In genomic region chr19:56111601-56112312, GRCh38 we compare ENCODE assay signal across 8 cellular contexts. TPM values are rescaled to one million over a fixed set of nuclear protein-coding genes. Genes with fewer than 3 reads are reported as not detected.
A peak's percentile ranks its signal among the peaks of the same experiment; 100 is the strongest.
DNase-seq lines count a peak whose midpoint lies in the region; ATAC-seq and TF ChIP-seq lines count a peak whose summit lies in the region.

No MANE protein-coding gene starts in this region.

- H3K36me3 Mint-ChIP-seq in naive thymus-derived CD8-positive, alpha-beta T cell = peaks cover 0 to 2% (median 0%) of the 10 kb centered on the region in 3 donors

- peak overlapping the region; percentile 38 to 79 (median 50) for H3K27ac ChIP-seq in thyroid gland
- H3K27ac ChIP-seq in tibial artery = no peak overlapping the region

- intact Hi-C loops in thyroid gland (cut with DNase I) (no loop called here), tibial artery (cut with DNase I; ENCODE audit: low total_unique reads) (no loop called here)

- ATAC-seq in GM18498 (IDR thresholded peaks at IDR 0.05; ENCODE audit: unreplicated experiment) = peak; percentile 84
- peak; percentile 76 to 95 for ATAC-seq in naive thymus-derived CD8-positive, alpha-beta T cell

- DNase-seq in H7 (peak; percentile 71), NOMO-1 treated with dmso at 0.1 percent for 144 hours (lab: John Stamatoyannopoulos, UW; ENCODE audit: unreplicated experiment) (peak; percentile 25), cerebellum (ENCODE audit: low spot score) (peak; percentile 50), thyroid gland (peak in 1 of 2 donors; percentile 22), tibial artery (no peak)
- peak in 8 of 10 donors; percentile 28 to 63 (median 44) for DNase-seq in naive thymus-derived CD8-positive, alpha-beta T cell
- no peak for DNase-seq in activated effector memory CD4-positive, alpha-beta T cell treated with Interleukin-2 at 50 U/mL for 16 hours

- no peaks in the 10 kb centered on the region for H3K36me3 ChIP-seq in H7 (replicated peaks; ENCODE audit: control insufficient read depth, insufficient read depth, low read length)
- H3K36me3 ChIP-seq in thyroid gland = no peaks in the 10 kb centered on the region
- peaks cover 0 to 5% (median 0%) of the 10 kb centered on the region in 3 donors for H3K36me3 ChIP-seq in tibial artery

- H3K4me1 Mint-ChIP-seq in naive thymus-derived CD8-positive, alpha-beta T cell = peaks cover 26 to 80% (median 65%) of the 10 kb centered on the region in 4 donors

- no peak for TF ChIP-seq CTCF in thyroid gland (IDR thresholded peaks at IDR 0.05)
- TF ChIP-seq CTCF in tibial artery (IDR thresholded peaks at IDR 0.05) = no peak

- H3K9me3 ChIP-seq in thyroid gland = no peaks in the 10 kb centered on the region
- H3K9me3 ChIP-seq in tibial artery = no peaks in the 10 kb centered on the region

- no peak for TF ChIP-seq POLR2A in thyroid gland (IDR thresholded peaks at IDR 0.05)

- H3K4me1 ChIP-seq in thyroid gland (peaks cover 50 to 83% of the 10 kb centered on the region in 2 donors), tibial artery (peaks cover 0 to 85% (median 64%) of the 10 kb centered on the region in 4 donors)

- H3K4me3 ChIP-seq in H7 (ENCODE audit: insufficient read depth, low read depth, low read length) (no peak overlapping the region), thyroid gland (replicated peaks in 1 of 3) (no peak overlapping the region), tibial artery (no peak overlapping the region)

- H3K27ac Mint-ChIP-seq in naive thymus-derived CD8-positive, alpha-beta T cell = peak overlapping the region in 9 of 10 donors; percentile 36 to 88 (median 72)

- no peaks in the 10 kb centered on the region for H3K27me3 ChIP-seq in H7 (ENCODE audit: control insufficient read depth, insufficient read depth, low read length)
- H3K27me3 ChIP-seq in thyroid gland = no peaks in the 10 kb centered on the region
- no peaks in the 10 kb centered on the region for H3K27me3 ChIP-seq in tibial artery

- no peaks in the 10 kb centered on the region for H3K27me3 Mint-ChIP-seq in naive thymus-derived CD8-positive, alpha-beta T cell

- WGBS in thyroid gland, 2 donors = 49 to 52% methylated on average over 21 to 23 of the region's 24 CpGs

- no peaks in the 10 kb centered on the region for H3K9me3 Mint-ChIP-seq in naive thymus-derived CD8-positive, alpha-beta T cell

- POLR2A ChIA-PET in naive thymus-derived CD8-positive, alpha-beta T cell (lab: Charles Lee) = interaction anchor here (2.2 kb wide), 1 partner anchor 9 kb away, joined by 10 read pairs; the partner anchor contains the start of gene ZNF787

- H3K4me3 Mint-ChIP-seq in naive thymus-derived CD8-positive, alpha-beta T cell = peak overlapping the region in 8 of 10 donors; percentile 15 to 66 (median 44)

RNA-seq across cellular contexts. Expression of gene ZNF787, which starts 9.3 kb away (rescaled TPM):
- total RNA-seq in H7 (2014; rRNA removed; shearing (Covaris generic)) = 84.2 and 95.4 TPM in 2 replicates
- total RNA-seq in cerebellum = 13.6 TPM
- total RNA-seq in naive thymus-derived CD8-positive, alpha-beta T cell = 10 to 100 TPM; 29.3 to 29.4 TPM
- 1 to 10 TPM in 2 of 3 donors, under 1 TPM in 1; 0.49 to 1.9 (median 1.2) TPM for polyA plus RNA-seq in naive thymus-derived CD8-positive, alpha-beta T cell
- total RNA-seq in thyroid gland = 10 to 100 TPM in 3 of 4 donors, 1 to 10 TPM in 1; 7.8 to 21.3 (median 14.2) TPM

RNA-seq across cellular contexts. Expression of gene ZNF444, which starts 29.3 kb away (rescaled TPM):
- 60.9 and 63.4 TPM in 2 replicates for total RNA-seq in H7 (2014; rRNA removed; shearing (Covaris generic))
- total RNA-seq in cerebellum = 10.0 TPM
- 10 to 100 TPM; 42.2 to 49.4 TPM for total RNA-seq in naive thymus-derived CD8-positive, alpha-beta T cell
- 10 to 100 TPM; 12.9 to 26.9 (median 19.2) TPM for polyA plus RNA-seq in naive thymus-derived CD8-positive, alpha-beta T cell
- 10 to 100 TPM; 35.1 to 53.0 (median 45.5) TPM for total RNA-seq in thyroid gland

Comparison
In these comparisons a context has a peak if more than half of its experiments do, and no peak if none do; other contexts are left out.
1. DNase-seq: peak in H7 (single experiment), NOMO-1 treated with dmso at 0.1 percent for 144 hours (single experiment), cerebellum (single experiment) and naive thymus-derived CD8-positive, alpha-beta T cell (8 of 10); none in activated effector memory CD4-positive, alpha-beta T cell treated with Interleukin-2 at 50 U/mL for 16 hours (single experiment) and tibial artery (0 of 2).
2. H3K27ac ChIP-seq: peak in thyroid gland (3 of 3); none in tibial artery (0 of 2).